In genomic region chr19:1606138-1606651, GRCh38 we compare ENCODE assay signal across 1 cellular context.
TF ChIP-seq lines count a peak whose summit lies in the region.

No MANE protein-coding gene starts in this region.

TF ChIP-seq in K562, 482 proteins besides CTCF, POLR2A, EP300 and RAD21 (continued from another document and continues in another):
- no peak for TF ChIP-seq RB1 (IDR thresholded peaks at IDR 0.05; ENCODE audit: low read depth)
- TF ChIP-seq MBD2 (IDR thresholded peaks at IDR 0.05; ENCODE audit: borderline replicate concordance, low read depth) = no peak
- no peak for TF ChIP-seq RBM34 (IDR thresholded peaks at IDR 0.05; ENCODE audit: borderline replicate concordance, insufficient read depth, low read length)
- peak; percentile 63 for TF ChIP-seq DPF2 (IDR thresholded peaks at IDR 0.05)
- TF ChIP-seq RBM22 (IDR thresholded peaks at IDR 0.05; ENCODE audit: low read depth, low read length, poor library complexity, severe bottlenecking) = no peak
- no peak for TF ChIP-seq WHSC1 (IDR thresholded peaks at IDR 0.05; ENCODE audit: low read length)
- no peak for TF ChIP-seq ZNF512 (tag; IDR thresholded peaks at IDR 0.05)
- peak; percentile 96 for TF ChIP-seq HDAC2 (IDR thresholded peaks at IDR 0.05)
- TF ChIP-seq ZNF184 (CRISPR knock-in tag; IDR thresholded peaks at IDR 0.05) = no peak
- TF ChIP-seq MIER1 (IDR thresholded peaks at IDR 0.05; ENCODE audit: low read depth) = peak; percentile 73; the same call in 1 of the 2 replicates
- TF ChIP-seq ZNF175 (CRISPR knock-in tag; IDR thresholded peaks at IDR 0.05; ENCODE audit: low read depth) = no peak
- TF ChIP-seq RREB1 (CRISPR knock-in tag; IDR thresholded peaks at IDR 0.05) = peak; percentile 53; the same call in 1 of the 2 replicates
- no peak for TF ChIP-seq GTF2A2 (tag; IDR thresholded peaks at IDR 0.05)
- TF ChIP-seq AFF4 (CRISPR knock-in tag; IDR thresholded peaks at IDR 0.05) = peak; percentile 7; the same call in 1 of the 2 replicates
- TF ChIP-seq ZNF318 (IDR thresholded peaks at IDR 0.05; ENCODE audit: borderline replicate concordance in 1 of 2, low read depth in 1 of 2) = 0 out of 4 replicates have a peak, but pooled peaks of 1 of the 2 experiments have one; percentile 11
- TF ChIP-seq E2F8 (IDR thresholded peaks at IDR 0.05; ENCODE audit: low read depth, partially characterized antibody) = peak; percentile 21
- TF ChIP-seq PTTG1 (tag; IDR thresholded peaks at IDR 0.05; ENCODE audit: low read depth) = no peak
- no peak for TF ChIP-seq ARID3B (CRISPR knock-in tag; IDR thresholded peaks at IDR 0.05; ENCODE audit: borderline replicate concordance)
- 0 out of 2 replicates have a peak, but pooled peaks have one; percentile 29 for TF ChIP-seq FOXM1 (IDR thresholded peaks at IDR 0.05; ENCODE audit: low read depth)
- TF ChIP-seq FOXM1 (CRISPR knock-in tag; IDR thresholded peaks at IDR 0.05; ENCODE audit: low read depth) = no peak
- peak; percentile 70 for TF ChIP-seq SMARCA4 (IDR thresholded peaks at IDR 0.05)
- 0 out of 2 replicates have a peak, but pooled peaks have one; percentile 46 for TF ChIP-seq TARDBP (IDR thresholded peaks at IDR 0.05)
- no peak for TF ChIP-seq GABPB1 (CRISPR knock-in tag; IDR thresholded peaks at IDR 0.05)
- peak; percentile 33; the same call in 1 of the 2 replicates for TF ChIP-seq NFIC (IDR thresholded peaks at IDR 0.05)
- TF ChIP-seq KDM1A (IDR thresholded peaks at IDR 0.05) = peak; percentile 94 to 98
- TF ChIP-seq ETV1 (tag; conservative IDR thresholded peaks at IDR 0.05; ENCODE audit: low read depth) = no peak
- no peak; the same call in 1 of the 2 replicates for TF ChIP-seq HLTF (IDR thresholded peaks at IDR 0.05)
- TF ChIP-seq BCOR (IDR thresholded peaks at IDR 0.05) = peak; percentile 100
- 0 out of 2 replicates have a peak, but pooled peaks have one; percentile 13 for TF ChIP-seq SOX6 (IDR thresholded peaks at IDR 0.05)
- TF ChIP-seq ZNF57 (CRISPR knock-in tag; IDR thresholded peaks at IDR 0.05) = 0 out of 2 replicates have a peak, but pooled peaks have one; percentile 23
- no peak for TF ChIP-seq ATF3 (IDR thresholded peaks at IDR 0.05)
- TF ChIP-seq ATF3 (CRISPR knock-in tag; conservative IDR thresholded peaks at IDR 0.05) = no peak
